18 cellular contexts compared by ENCODE assay signal in the genomic region with DNA sequence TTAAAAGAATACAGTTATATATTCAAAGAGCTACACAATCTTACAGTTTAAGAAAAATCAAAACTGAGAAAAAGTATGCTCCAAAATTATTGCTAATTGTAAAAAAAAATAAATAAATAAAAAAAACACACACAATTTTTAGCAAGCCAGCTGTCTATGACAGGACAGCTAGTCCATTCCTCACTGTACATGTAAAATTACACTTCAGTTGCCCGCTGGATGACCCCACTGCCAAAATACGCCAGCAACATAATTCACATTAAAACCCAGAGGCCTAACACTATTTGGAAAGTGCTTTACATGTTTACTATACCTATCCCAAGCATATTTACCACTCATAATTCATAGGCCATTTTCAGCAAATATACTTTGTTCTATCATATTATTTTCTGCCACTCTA.
"Had no signal": no experiment of that assay in that cellular context is flagged by ENCODE, and none has a peak within 500 bp of the region (broad histone marks: within the 10 kb centered on the region; RNA-seq: fewer than 3 reads in every experiment).

No MANE protein-coding gene starts in this region.

- H3K27me3 ChIP-seq: gastroesophageal sphincter, heart right ventricle, left lung, right lobe of liver, stomach, testis, upper lobe of right lung had no signal

- H3K27ac ChIP-seq: left lung, prostate gland, right lobe of liver, testis, upper lobe of right lung, VCaP had no signal

- H3K9me3 ChIP-seq: gastroesophageal sphincter, heart right ventricle, left lung, prostate gland, right lobe of liver, stomach, testis, upper lobe of right lung had no signal

- DNase-seq: activated CD4-positive, alpha-beta memory T cell treated with anti-CD3 and anti-CD28 coated beads for 36 hours; activated gamma-delta T cell; activated T-cell treated with anti-CD3 and anti-CD28 coated beads, Interleukin-2, amount 50 U/mL, for 24 hours; amniotic stem cell; effector memory CD4-positive, alpha-beta T cell; heart right ventricle; left lung; nephron progenitor cell; right lobe of liver; stimulated activated CD4-positive, alpha-beta T cell treated with anti-CD3 and anti-CD28 coated beads, Interleukin-1b, Interleukin-23, amount 100 ng/mL, for 48 hours; stomach; testis; upper lobe of right lung had no signal

- H3K4me1 ChIP-seq: testis had no signal

- ATAC-seq: activated naive CD4-positive, alpha-beta T cell treated with anti-CD3 and anti-CD28 coated beads, Interleukin-2, amount 50 U/mL, for 72 hours; gastroesophageal sphincter; left lung; right lobe of liver; SK-N-SH treated with all-trans-retinoic acid at 6 μM for 48 hours; upper lobe of right lung had no signal

- H3K36me3 ChIP-seq: gastroesophageal sphincter, heart right ventricle, left lung, prostate gland, right lobe of liver, stomach, upper lobe of right lung had no signal

- H3K4me3 ChIP-seq: gastroesophageal sphincter, heart right ventricle, left lung, prostate gland, right lobe of liver, stomach, testis, upper lobe of right lung had no signal
